ENCODE assay signal across 8 cellular contexts in genomic region chr9:128733256-128733655, GRCh38. TPM values are rescaled to one million over a fixed set of nuclear protein-coding genes. Genes with fewer than 3 reads are reported as not detected.
A peak's percentile ranks its signal among the peaks of the same experiment; 100 is the strongest.
DNase-seq lines count a peak whose midpoint lies in the region; ATAC-seq and TF ChIP-seq lines count a peak whose summit lies in the region.

No MANE protein-coding gene starts in this region.

- BruUV-seq in PC-9 (replicated peaks; lab: Mats Ljungman, UMichigan) = no TSS peak

- WGBS in liver = 45% methylated on average over 9 of the region's 9 CpGs
- WGBS in tibial nerve, 2 donors = 29 to 30% methylated on average over 9 of the region's 9 CpGs

- no peaks in the 10 kb centered on the region for H3K27me3 ChIP-seq in DND-41 (ENCODE audit: insufficient read depth, low read length, poor library complexity)
- no peaks in the 10 kb centered on the region for H3K27me3 ChIP-seq in Karpas-422 (ENCODE audit: low read length)
- H3K27me3 ChIP-seq in PC-9 (ENCODE audit: insufficient read depth, low read depth) = no peaks in the 10 kb centered on the region
- H3K27me3 ChIP-seq in liver (ENCODE audit: control insufficient read depth in 4 of 4, insufficient read depth in 4 of 4, low read length in 3 of 4) = no peaks in the 10 kb centered on the region
- H3K27me3 ChIP-seq in tibial nerve = no peaks in the 10 kb centered on the region

- ATAC-seq in DND-41 (ENCODE audit: insufficient read depth, low read depth) (peak; percentile 39; the same call in 1 of the 3 replicates), GM19328 (IDR thresholded peaks at IDR 0.05; ENCODE audit: unreplicated experiment) (no peak)

- CTCF ChIA-PET in PC-9 (lab: Charles Lee) = interaction anchor here (0.6 to 1.0 kb wide), 3 partner anchors 9 to 42 kb away, joined by 4 to 13 read pairs (median 13); partner anchors contain the start of gene ZDHHC12

- no peak overlapping the region for H3K9ac ChIP-seq in DND-41 (ENCODE audit: low read depth, low read length)
- no peak overlapping the region for H3K9ac ChIP-seq in Karpas-422 (ENCODE audit: low read length)
- no peak overlapping the region for H3K9ac ChIP-seq in liver (ENCODE audit: low read depth in 1 of 2, low read length in 2 of 2)

- intact Hi-C loops in PC-9 (cut with micrococcal nuclease; ENCODE audit: unreplicated experiment) = loop anchor here (5.0 kb wide), 1 partner anchor 194 kb away; no protein-coding TSS in a partner anchor

- H3K36me3 ChIP-seq in DND-41 (ENCODE audit: insufficient read depth, low read length) (peaks cover 34% of the 10 kb centered on the region), Karpas-422 (ENCODE audit: insufficient read depth, low read length) (no peaks in the 10 kb centered on the region), PC-9 (ENCODE audit: low read depth) (no peaks in the 10 kb centered on the region), liver (ENCODE audit: control insufficient read depth in 4 of 4, insufficient read depth in 3 of 4, low read depth in 1 of 4, low read length in 3 of 4) (peaks cover 11 to 48% (median 27%) of the 10 kb centered on the region in 4 donors), tibial nerve (peaks cover 0 to 75% (median 0%) of the 10 kb centered on the region in 3 donors)

- H3K9me3 ChIP-seq in DND-41 (ENCODE audit: insufficient read depth, low read length, severe bottlenecking) (no peaks in the 10 kb centered on the region), Karpas-422 (ENCODE audit: low read length) (no peaks in the 10 kb centered on the region), PC-9 (ENCODE audit: insufficient read depth, low read depth) (no peaks in the 10 kb centered on the region), liver (ENCODE audit: control insufficient read depth in 4 of 4, low read length in 3 of 4) (no peaks in the 10 kb centered on the region), tibial nerve (no peaks in the 10 kb centered on the region)

- peak; percentile 88 to 91 for TF ChIP-seq RAD21 in liver (IDR thresholded peaks at IDR 0.05)

- H3K27ac ChIP-seq in DND-41 (ENCODE audit: low read length) (no peak overlapping the region), Karpas-422 (ENCODE audit: low read length) (no peak overlapping the region), PC-9 (no peak overlapping the region), coronary artery (no peak overlapping the region), liver (ENCODE audit: low read depth in 1 of 2, low read length in 2 of 2) (no peak overlapping the region), tibial nerve (peak overlapping the region in 1 of 4 donors; percentile 23)

- H4K20me1 ChIP-seq in DND-41 (ENCODE audit: insufficient read depth, low read length) = no peaks in the 10 kb centered on the region
- H4K20me1 ChIP-seq in Karpas-422 (ENCODE audit: insufficient read depth, low read depth, low read length) = no peaks in the 10 kb centered on the region
- H4K20me1 ChIP-seq in PC-9 (ENCODE audit: insufficient read depth) = no peaks in the 10 kb centered on the region; the same call in 1 of the 2 replicates

- POLR2A ChIA-PET in PC-9 (lab: Charles Lee; ENCODE audit: unreplicated experiment) = interaction anchor here (0.6 kb wide), 2 partner anchors 36 to 457 kb away, joined by 3 read pairs; partner anchors contain the start of gene SWI5

- no peaks in the 10 kb centered on the region for H3K79me2 ChIP-seq in DND-41 (ENCODE audit: insufficient read depth, low read length)
- no peaks in the 10 kb centered on the region for H3K79me2 ChIP-seq in Karpas-422 (ENCODE audit: low read length)
- no peaks in the 10 kb centered on the region for H3K79me2 ChIP-seq in PC-9 (ENCODE audit: low read depth)

- H3K4me3 ChIP-seq in DND-41 (ENCODE audit: low read depth in 1 of 2, low read length in 2 of 2) = no peak overlapping the region
- no peak overlapping the region for H3K4me3 ChIP-seq in Karpas-422 (ENCODE audit: low read length)
- no peak overlapping the region for H3K4me3 ChIP-seq in PC-9
- no peak overlapping the region for H3K4me3 ChIP-seq in coronary artery
- H3K4me3 ChIP-seq in liver (ENCODE audit: low read depth in 1 of 3, low read length in 3 of 3) = no peak overlapping the region
- no peak overlapping the region for H3K4me3 ChIP-seq in tibial nerve

- H3K9me2 ChIP-seq in Karpas-422 (replicated peaks; ENCODE audit: insufficient read depth, low read length) = no peaks in the 10 kb centered on the region
- no peaks in the 10 kb centered on the region for H3K9me2 ChIP-seq in PC-9 (ENCODE audit: insufficient read depth)

- TF ChIP-seq POLR2A in tibial nerve (IDR thresholded peaks at IDR 0.05) = no peak

- no peak overlapping the region for H3K4me2 ChIP-seq in DND-41 (ENCODE audit: insufficient read depth, low read length)
- no peak overlapping the region for H3K4me2 ChIP-seq in Karpas-422 (ENCODE audit: low read depth, low read length, poor library complexity, severe bottlenecking)
- H3K4me2 ChIP-seq in PC-9 = no peak overlapping the region

- DNase-seq in DND-41 (no peak), Karpas-422 (peak; percentile 68), PC-9 (peak in 1 of 2 experiments; percentile 64), coronary artery (ENCODE audit: low spot score) (no peak), tibial nerve (ENCODE audit: low spot score in 2 of 2) (peak; percentile 34 to 64)
- no peak for DNase-seq in NK-92 treated with Interleukin-12 subunit alpha and Interleukin-12 subunit beta, amount 100 ng/mL, for 24 hours (lab: John Stamatoyannopoulos, UW)

- peaks cover 14% of the 10 kb centered on the region; the same call in 1 of the 2 replicates for H3F3A ChIP-seq in PC-9 (ENCODE audit: insufficient read depth, low read depth)

- H2AFZ ChIP-seq in DND-41 (ENCODE audit: low read depth, low read length) = no peak overlapping the region
- no peak overlapping the region for H2AFZ ChIP-seq in Karpas-422 (ENCODE audit: low read length)
- H2AFZ ChIP-seq in PC-9 = no peak overlapping the region

- H3K4me1 ChIP-seq in DND-41 (ENCODE audit: insufficient read depth, low read length) = no peaks in the 10 kb centered on the region
- no peaks in the 10 kb centered on the region for H3K4me1 ChIP-seq in Karpas-422 (ENCODE audit: low read length)
- H3K4me1 ChIP-seq in PC-9 (replicated peaks; ENCODE audit: insufficient read depth) = no peaks in the 10 kb centered on the region
- no peaks in the 10 kb centered on the region for H3K4me1 ChIP-seq in liver (ENCODE audit: control insufficient read depth in 4 of 4, insufficient read depth in 4 of 4, low read length in 3 of 4)
- H3K4me1 ChIP-seq in tibial nerve = peaks cover 0 to 4% (median 0%) of the 10 kb centered on the region in 4 donors

- TF ChIP-seq CTCF in DND-41 (IDR thresholded peaks at IDR 0.05; ENCODE audit: borderline replicate concordance, extremely low read depth, low read length, poor library complexity, severe bottlenecking) (peak; percentile 24), PC-9 (conservative IDR thresholded peaks at IDR 0.05) (peak; percentile 70), coronary artery (IDR thresholded peaks at IDR 0.05) (peak; percentile 16), liver (IDR thresholded peaks at IDR 0.05; ENCODE audit: low read depth, low read length, missing input control) (peak; percentile 53), tibial nerve (IDR thresholded peaks at IDR 0.05) (peak; percentile 30 to 48 (median 39))

- no peak for TF ChIP-seq EP300 in tibial nerve (IDR thresholded peaks at IDR 0.05)

TF ChIP-seq in liver, 16 proteins besides CTCF, POLR2A, EP300 and RAD21 (continues in another document):
- TF ChIP-seq YY1 (IDR thresholded peaks at IDR 0.05) = peak; percentile 92

RNA-seq across cellular contexts. Expression of gene ZDHHC12, which starts 9.3 kb away (rescaled TPM):
- 29.3 and 47.6 TPM in 2 replicates for total RNA-seq in Karpas-422 (2014; rRNA removed; shearing (Covaris generic); ENCODE audit: low replicate concordance)
- total RNA-seq in PC-9 (2021) (102 and 133 TPM in 2 replicates), liver (10 to 100 TPM; 24.7 to 29.7 TPM), tibial nerve (10 to 100 TPM; 13.2 to 34.1 (median 25.3) TPM)
- 10 to 100 TPM; 30.9 to 48.2 TPM for polyA plus RNA-seq in liver

RNA-seq across cellular contexts. Expression of gene PKN3, which starts 31.0 kb away (rescaled TPM):
- total RNA-seq in Karpas-422 (2014; rRNA removed; shearing (Covaris generic); ENCODE audit: low replicate concordance) = 0.04 TPM in 1 of 2 replicates, not detected in the other
- total RNA-seq in PC-9 (2021) = 5.5 and 9.1 TPM in 2 replicates
- 1 to 10 TPM; 2.0 to 4.2 TPM for total RNA-seq in liver
- polyA plus RNA-seq in liver = 1 to 10 TPM in 1 of 2 donors, under 1 TPM in 1; 0.61 to 1.1 TPM
- 10 to 100 TPM in 2 of 4 donors, 1 to 10 TPM in 2; 6.6 to 17.1 (median 8.9) TPM for total RNA-seq in tibial nerve

RNA-seq across cellular contexts. Expression of gene ZER1, which starts 38.5 kb away (rescaled TPM):
- 25.4 and 25.6 TPM in 2 replicates for total RNA-seq in Karpas-422 (2014; rRNA removed; shearing (Covaris generic); ENCODE audit: low replicate concordance)
- total RNA-seq in PC-9 (2021) (65.2 and 70.0 TPM in 2 replicates), liver (10 to 100 TPM; 20.0 to 29.1 TPM), tibial nerve (10 to 100 TPM; 45.8 to 68.6 (median 61.3) TPM)
- 10 to 100 TPM in 1 of 2 donors, 1 to 10 TPM in 1; 7.6 to 11.7 TPM for polyA plus RNA-seq in liver

RNA-seq across cellular contexts. Expression of gene SET, which starts 44.2 kb away (rescaled TPM):
- 378 and 638 TPM in 2 replicates for total RNA-seq in Karpas-422 (2014; rRNA removed; shearing (Covaris generic); ENCODE audit: low replicate concordance)
- 539 and 738 TPM in 2 replicates for total RNA-seq in PC-9 (2021)
- 10 to 100 TPM; 79.9 to 95.6 TPM for total RNA-seq in liver
- 10 to 100 TPM; 58.2 to 58.8 TPM for polyA plus RNA-seq in liver
- 100 to 1,000 TPM; 143 to 156 (median 145) TPM for total RNA-seq in tibial nerve

RNA-seq across cellular contexts. Expression of gene TBC1D13, which starts 53.8 kb away (rescaled TPM):
- total RNA-seq in Karpas-422 (2014; rRNA removed; shearing (Covaris generic); ENCODE audit: low replicate concordance) = 6.7 and 9.5 TPM in 2 replicates
- 38.2 and 41.9 TPM in 2 replicates for total RNA-seq in PC-9 (2021)
- 10 to 100 TPM in 1 of 2 donors, 1 to 10 TPM in 1; 6.3 to 11.7 TPM for total RNA-seq in liver
- polyA plus RNA-seq in liver = 1 to 10 TPM; 7.4 to 8.6 TPM
- total RNA-seq in tibial nerve = 10 to 100 TPM; 15.1 to 23.7 (median 17.9) TPM

Comparison
In these comparisons a context has a peak if more than half of its experiments do, and no peak if none do; other contexts are left out.
1. DNase-seq: peak in Karpas-422 (single experiment) and tibial nerve (2 of 2); none in DND-41 (single experiment), coronary artery (single experiment) and NK-92 treated with Interleukin-12 subunit alpha and Interleukin-12 subunit beta, amount 100 ng/mL, for 24 hours (single experiment).
2. CTCF ChIP-seq: peak in every context shown above with its lines; median percentile 70 in PC-9; 53 in liver; 39 in tibial nerve; 24 in DND-41; 16 in coronary artery.